21 cellular contexts compared by ENCODE assay signal in the genomic region with DNA sequence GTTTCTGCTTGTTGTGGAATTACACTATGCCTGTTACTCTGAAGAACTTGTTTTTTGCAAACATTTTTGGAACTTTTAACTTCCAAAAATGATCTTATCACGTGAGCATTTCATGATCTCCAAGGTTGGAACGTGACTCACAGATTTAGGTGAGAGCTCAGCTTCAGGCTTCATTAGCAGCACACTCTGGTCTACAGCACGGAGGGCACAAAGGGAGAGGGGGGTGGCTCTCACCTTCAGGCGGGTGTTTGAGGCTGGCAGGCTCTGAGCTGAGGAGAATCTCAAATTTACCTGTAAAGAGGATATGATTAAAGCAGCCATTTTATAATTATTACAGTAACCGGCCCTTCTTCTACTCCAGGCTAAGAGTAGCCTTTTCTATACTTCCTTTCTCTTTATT. TPM values are rescaled to one million over a fixed set of nuclear protein-coding genes. Genes with fewer than 3 reads are reported as not detected.
"Had no signal": no experiment of that assay in that cellular context is flagged by ENCODE, and none has a peak within 500 bp of the region (broad histone marks: within the 10 kb centered on the region; RNA-seq: fewer than 3 reads in every experiment).

No MANE protein-coding gene starts in this region.

- H3K27ac Mint-ChIP-seq: nephron progenitor cell; stimulated activated naive B cell treated with anti-CD40 and anti-IgM and Interleukin-4, amounts not matched to agents 10 μg/mL and 1 μg/mL and 100 μg/mL, for 72 hours; stimulated activated naive CD8-positive, alpha-beta T cell treated with anti-CD3 and anti-CD28 coated beads, Interleukin-15, amount 100 ng/mL, for 72 hours had no signal

- H3K9me3 ChIP-seq: colonic mucosa, neutrophil, sigmoid colon, testis, tibial nerve had no signal

- H3K4me1 Mint-ChIP-seq: nephron progenitor cell; stimulated activated naive B cell treated with anti-CD40 and anti-IgM and Interleukin-4, amounts not matched to agents 10 μg/mL and 1 μg/mL and 100 μg/mL, for 72 hours had no signal

- H3K4me1 ChIP-seq: colonic mucosa, heart left ventricle, testis had no signal

- H3K4me3 Mint-ChIP-seq: naive thymus-derived CD4-positive, alpha-beta T cell; nephron progenitor cell; stimulated activated naive B cell treated with anti-CD40 and anti-IgM and Interleukin-4, amounts not matched to agents 10 μg/mL and 1 μg/mL and 100 μg/mL, for 72 hours; stimulated activated naive CD8-positive, alpha-beta T cell treated with anti-CD3 and anti-CD28 coated beads, Interleukin-15, amount 100 ng/mL, for 72 hours had no signal

- ATAC-seq: heart left ventricle; left colon; naive thymus-derived CD4-positive, alpha-beta T cell; stimulated activated naive B cell treated with anti-CD40 and anti-IgM and Interleukin-4, amounts not matched to agents 10 μg/mL and 1 μg/mL and 100 μg/mL, for 72 hours; stimulated activated naive CD8-positive, alpha-beta T cell treated with anti-CD3 and anti-CD28 coated beads, Interleukin-15, amount 100 ng/mL, for 72 hours had no signal

- FAIRE-seq: frontal cortex had no signal

- DNase-seq: colonic mucosa; dermis blood vessel endothelial cell; heart left ventricle; hippocampal formation; left colon; naive thymus-derived CD4-positive, alpha-beta T cell; nephron progenitor cell; posterior cingulate gyrus; sigmoid colon; stimulated activated CD4-positive, alpha-beta T cell treated with anti-CD3 and anti-CD28 coated beads, Interleukin-2, amount 100 ng/mL, for 24 hours; stimulated activated CD4-positive, alpha-beta T cell treated with anti-CD3 and anti-CD28 coated beads, Interleukin-4, amount 100 ng/mL, for 4 hours; stimulated activated naive B cell treated with anti-CD40 and anti-IgM and Interleukin-4, amounts not matched to agents 10 μg/mL and 1 μg/mL and 100 μg/mL, for 72 hours; stimulated activated naive CD8-positive, alpha-beta T cell treated with anti-CD3 and anti-CD28 coated beads, Interleukin-15, amount 100 ng/mL, for 72 hours; testis had no signal

- H3K27ac ChIP-seq: colonic mucosa, heart left ventricle, neutrophil, sigmoid colon, skin epidermis, testis, tibial nerve had no signal

- H3K4me3 ChIP-seq: colonic mucosa, heart left ventricle, sigmoid colon, skin epidermis, testis, tibial nerve had no signal

- H3K27me3 ChIP-seq: colonic mucosa, heart left ventricle, neutrophil, sigmoid colon, testis, tibial nerve had no signal

- H3K36me3 ChIP-seq: colonic mucosa, heart left ventricle, neutrophil, sigmoid colon, tibial nerve had no signal

RNA-seq across cellular contexts. Expression of a gene that starts 45.3 kb away (rescaled TPM):
- total RNA-seq: kidney epithelial cell; mononuclear cell; naive thymus-derived CD4-positive, alpha-beta T cell; osteoblast had no signal
- polyA plus RNA-seq: naive thymus-derived CD4-positive, alpha-beta T cell had no signal
